9 cellular contexts compared by ENCODE assay signal in the genomic region with DNA sequence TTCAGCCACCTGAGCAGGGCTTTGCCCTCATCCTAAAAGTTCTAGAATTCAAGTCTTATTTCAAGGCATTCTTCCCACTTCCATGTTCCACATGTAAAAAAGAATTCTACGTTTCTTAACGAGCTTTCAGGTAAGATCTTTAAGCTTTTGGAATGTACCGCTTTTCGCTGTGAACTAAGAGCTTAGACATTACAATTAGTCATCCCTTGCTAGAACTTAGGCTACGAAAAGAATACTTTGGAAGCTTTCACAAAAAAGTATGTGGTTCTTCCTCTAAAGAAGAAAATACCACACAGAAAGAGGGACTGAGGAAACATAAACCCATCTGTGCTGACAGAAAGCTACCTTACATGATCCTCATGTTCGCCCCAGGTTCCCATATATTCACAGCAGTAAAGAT. TPM values are rescaled to one million over a fixed set of nuclear protein-coding genes. Genes with fewer than 3 reads are reported as not detected.
DNase-seq lines count a peak whose midpoint lies in the region; ATAC-seq and TF ChIP-seq lines count a peak whose summit lies in the region.
"Had no signal": no experiment of that assay in that cellular context is flagged by ENCODE, and none has a peak within 500 bp of the region (broad histone marks: within the 10 kb centered on the region; RNA-seq: fewer than 3 reads in every experiment).

No MANE protein-coding gene starts in this region.

- no peak for TF ChIP-seq CTCF in astrocyte of the spinal cord (IDR thresholded peaks at IDR 0.05; ENCODE audit: low read depth, low read length)

- peak overlapping the region; percentile 56 for H3K4me3 ChIP-seq in astrocyte of the spinal cord (ENCODE audit: low read depth, low read length)
- H3K4me3 ChIP-seq in urinary bladder (ENCODE audit: low read depth, low read length), result no peak overlapping the region

- H3K36me3 ChIP-seq in urinary bladder (ENCODE audit: insufficient read depth), result no peaks in the 10 kb centered on the region

- H3K4me3 Mint-ChIP-seq in activated naive CD4-positive, alpha-beta T cell treated with anti-CD3 and anti-CD28 coated beads, Interleukin-2, amount 50 U/mL, for 24 hours, result peak overlapping the region; percentile 68
- peak overlapping the region; percentile 36 for H3K4me3 Mint-ChIP-seq in memory B cell

- no peak for ATAC-seq in memory B cell (ENCODE audit: low read depth)
- ATAC-seq in GM18502 (IDR thresholded peaks at IDR 0.05; ENCODE audit: poor library complexity, unreplicated experiment), result no peak
- ATAC-seq in GM21423 (IDR thresholded peaks at IDR 0.05; ENCODE audit: unreplicated experiment), result no peak
- ATAC-seq in HG03571 (IDR thresholded peaks at IDR 0.05; ENCODE audit: unreplicated experiment), result no peak

- 52% methylated on average over 6 of the region's 6 CpGs for WGBS in urinary bladder

- no peaks in the 10 kb centered on the region for H3K9me3 Mint-ChIP-seq in activated naive CD4-positive, alpha-beta T cell treated with anti-CD3 and anti-CD28 coated beads, Interleukin-2, amount 50 U/mL, for 24 hours
- no peaks in the 10 kb centered on the region for H3K9me3 Mint-ChIP-seq in memory B cell

- no peaks in the 10 kb centered on the region for H3K36me3 Mint-ChIP-seq in activated naive CD4-positive, alpha-beta T cell treated with anti-CD3 and anti-CD28 coated beads, Interleukin-2, amount 50 U/mL, for 24 hours
- peaks cover 2% of the 10 kb centered on the region for H3K36me3 Mint-ChIP-seq in memory B cell

- H3K27ac Mint-ChIP-seq in activated naive CD4-positive, alpha-beta T cell treated with anti-CD3 and anti-CD28 coated beads, Interleukin-2, amount 50 U/mL, for 24 hours, result no peak overlapping the region
- H3K27ac Mint-ChIP-seq in memory B cell, result peak overlapping the region; percentile 19

- H3K27me3 Mint-ChIP-seq in activated naive CD4-positive, alpha-beta T cell treated with anti-CD3 and anti-CD28 coated beads, Interleukin-2, amount 50 U/mL, for 24 hours, result no peaks in the 10 kb centered on the region
- H3K27me3 Mint-ChIP-seq in memory B cell, result no peaks in the 10 kb centered on the region

- peak overlapping the region; percentile 79 for H3K27ac ChIP-seq in urinary bladder (ENCODE audit: low read depth)

- DNase-seq in activated naive CD4-positive, alpha-beta T cell treated with anti-CD3 and anti-CD28 coated beads, Interleukin-2, amount 50 U/mL, for 16 hours, result no peak
- DNase-seq in astrocyte of the spinal cord (ENCODE audit: low read depth, low spot score) (no peak), memory B cell (ENCODE audit: low spot score in 2 of 2) (no peak)
- DNase-seq: NCI-H774 had no signal

- H3K4me1 ChIP-seq in urinary bladder (ENCODE audit: insufficient read depth), result peaks cover 2% of the 10 kb centered on the region

- peaks cover 60% of the 10 kb centered on the region for H3K4me1 Mint-ChIP-seq in activated naive CD4-positive, alpha-beta T cell treated with anti-CD3 and anti-CD28 coated beads, Interleukin-2, amount 50 U/mL, for 24 hours
- peaks cover 29% of the 10 kb centered on the region for H3K4me1 Mint-ChIP-seq in memory B cell

- in situ Hi-C loops in astrocyte of the spinal cord (cut with HindIII; ENCODE audit: low sequenced_read_pairs), result no loop called here

RNA-seq across cellular contexts. Expression of a gene that starts 1.9 kb away (rescaled TPM):
- 193 TPM for total RNA-seq in urinary bladder
- 219 TPM for polyA plus RNA-seq in urinary bladder

RNA-seq across cellular contexts. Expression of a gene that starts 2.2 kb away (rescaled TPM):
- 5.0 TPM for total RNA-seq in urinary bladder
- 8.3 TPM for polyA plus RNA-seq in urinary bladder

RNA-seq across cellular contexts. Expression of a gene that starts 24.6 kb away (rescaled TPM):
- 32.4 TPM for total RNA-seq in urinary bladder
- polyA plus RNA-seq in urinary bladder, result 147 TPM

RNA-seq across cellular contexts. Expression of a gene that starts 27.2 kb away (rescaled TPM):
- not detected for total RNA-seq in urinary bladder
- polyA plus RNA-seq in urinary bladder, result not detected

RNA-seq across cellular contexts. Expression of a gene that starts 34.0 kb away (rescaled TPM):
- total RNA-seq in urinary bladder, result 7.7 TPM
- 54.9 TPM for polyA plus RNA-seq in urinary bladder
